In genomic region chr12:46359667-46360280, GRCh38 we compare ENCODE assay signal across 1 cellular context.
TF ChIP-seq lines count a peak whose summit lies in the region.

No MANE protein-coding gene starts in this region.

TF ChIP-seq in endothelial cell of umbilical vein, 7 proteins besides CTCF, POLR2A, EP300 and RAD21:
- no peak for TF ChIP-seq EZH2 (IDR thresholded peaks at IDR 0.05; ENCODE audit: borderline replicate concordance, low read depth, low read length, severe bottlenecking)
- no peak for TF ChIP-seq FOS (IDR thresholded peaks at IDR 0.05; ENCODE audit: borderline replicate concordance, insufficient read depth, low read length)
- no peak for TF ChIP-seq GATA2 (IDR thresholded peaks at IDR 0.05; ENCODE audit: insufficient read depth, insufficient read length, low read depth, low read length)
- no peak for TF ChIP-seq POLR2AphosphoS5 (IDR thresholded peaks at IDR 0.05; ENCODE audit: insufficient read depth, low read depth, low read length)
